7 cellular contexts compared by ENCODE assay signal in the genomic region with DNA sequence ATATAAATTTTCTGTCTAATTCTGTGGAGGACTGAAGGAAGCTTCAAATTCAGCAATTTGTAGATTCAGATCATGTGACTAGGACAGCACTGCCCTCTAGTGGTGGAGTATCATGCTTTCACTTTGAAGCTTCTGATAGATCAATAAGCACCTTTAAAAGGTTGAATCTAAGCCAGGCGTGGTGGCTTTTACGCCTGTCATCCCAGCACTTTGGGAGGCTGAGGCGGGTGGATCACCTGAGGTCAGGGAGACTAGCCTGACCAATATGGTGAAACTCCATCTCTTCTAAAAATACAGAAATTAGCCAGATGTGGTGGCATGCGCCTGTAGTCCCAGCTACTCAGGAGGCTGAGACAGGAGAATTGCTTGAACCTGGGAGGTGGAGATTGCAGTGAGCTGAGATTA. TPM values are rescaled to one million over a fixed set of nuclear protein-coding genes. Genes with fewer than 3 reads are reported as not detected.
DNase-seq lines count a peak whose midpoint lies in the region; ATAC-seq and TF ChIP-seq lines count a peak whose summit lies in the region.
"Not testable (repeated sequence)": the region's sequence is repeated elsewhere in the genome, so short reads cannot be mapped to it uniquely, and the experiment has no call there.

No MANE protein-coding gene starts in this region.

- H3K4me1 Mint-ChIP-seq in central memory CD8-positive, alpha-beta T cell = not testable (repeated sequence)
- H3K4me1 Mint-ChIP-seq in immature natural killer cell = peaks cover 10 to 11% of the 10 kb centered on the region in 2 donors

- not testable (repeated sequence) for H3K4me3 Mint-ChIP-seq in central memory CD8-positive, alpha-beta T cell; immature natural killer cell

- not testable (repeated sequence) for H3K79me2 ChIP-seq in OCI-LY3 (ENCODE audit: low read length)

- intact Hi-C loops in sigmoid colon (cut with DNase I) = loop anchor here (5.0 kb wide), 1 partner anchor 106 kb away; no protein-coding TSS in a partner anchor

- not testable (repeated sequence) for H3K4me1 ChIP-seq in OCI-LY3 (ENCODE audit: low read length)
- peaks cover 0 to 20% (median 7%) of the 10 kb centered on the region in 4 donors for H3K4me1 ChIP-seq in sigmoid colon

- WGBS in sigmoid colon, 2 donors = 37 to 66% methylated on average over 4 of the region's 4 CpGs

- H3K9me3 Mint-ChIP-seq in central memory CD8-positive, alpha-beta T cell; immature natural killer cell: not testable (repeated sequence)

- H3K9me3 ChIP-seq in OCI-LY3 (ENCODE audit: insufficient read depth, low read length); sigmoid colon: not testable (repeated sequence)

- not testable (repeated sequence) for H3K27ac Mint-ChIP-seq in central memory CD8-positive, alpha-beta T cell (ENCODE audit: low read depth); immature natural killer cell

- DNase-seq in GM06990 (ENCODE audit: extremely low read depth, insufficient read length) (peak; percentile 29), M059J (ENCODE audit: low read depth) (peak; percentile 63), immature natural killer cell (peak; percentile 51 to 54 (median 54))
- peak; percentile 15 to 16 for DNase-seq in activated CD4-positive, alpha-beta T cell treated with anti-CD3 and anti-CD28 coated beads, Interleukin-2, amount 50 U/mL, for 4 hours
- DNase-seq in central memory CD8-positive, alpha-beta T cell (ENCODE audit: low spot score in 2 of 2) = peak; percentile 14 to 22
- not testable (repeated sequence) for DNase-seq in sigmoid colon

- H2AFZ ChIP-seq in OCI-LY3 (ENCODE audit: low read depth, low read length) = not testable (repeated sequence)

- TF ChIP-seq EP300 in sigmoid colon (IDR thresholded peaks at IDR 0.05) = not testable (repeated sequence)

- H3K27me3 Mint-ChIP-seq in central memory CD8-positive, alpha-beta T cell = peaks cover 35% of the 10 kb centered on the region
- H3K27me3 Mint-ChIP-seq in immature natural killer cell (ENCODE audit: low read depth in 3 of 3) = not testable (repeated sequence)

- not testable (repeated sequence) for TF ChIP-seq POLR2A in sigmoid colon (IDR thresholded peaks at IDR 0.05)

- not testable (repeated sequence) for H4K20me1 ChIP-seq in OCI-LY3 (ENCODE audit: insufficient read depth, low read length)

- not testable (repeated sequence) for H3K4me3 ChIP-seq in GM06990 (replicated peaks; ENCODE audit: low read depth, low read length); OCI-LY3 (ENCODE audit: low read length); sigmoid colon

- TF ChIP-seq CTCF in GM06990 (IDR thresholded peaks at IDR 0.05; ENCODE audit: insufficient read depth, low read length, poor library complexity, severe bottlenecking) (peak; percentile 67), OCI-LY3 (IDR thresholded peaks at IDR 0.05; ENCODE audit: low read depth, low read length) (peak; percentile 69), sigmoid colon (IDR thresholded peaks at IDR 0.05) (peak in 3 of 4 experiments; percentile 56 to 68 (median 63))

- H3K36me3 Mint-ChIP-seq in central memory CD8-positive, alpha-beta T cell (ENCODE audit: insufficient read depth); immature natural killer cell: not testable (repeated sequence)

- peak overlapping the region; percentile 28; the same call in 1 of the 2 replicates for H3K4me2 ChIP-seq in OCI-LY3 (ENCODE audit: low read length)

- not testable (repeated sequence) for H3K27ac ChIP-seq in OCI-LY3 (ENCODE audit: low read length); sigmoid colon

- not testable (repeated sequence) for H3K9ac ChIP-seq in OCI-LY3 (ENCODE audit: low read length)

- H3K36me3 ChIP-seq in GM06990 (ENCODE audit: control insufficient read depth, insufficient read depth, low read length); OCI-LY3 (replicated peaks; ENCODE audit: low read depth, low read length); sigmoid colon: not testable (repeated sequence)

- H3K27me3 ChIP-seq in GM06990 (replicated peaks; ENCODE audit: control insufficient read depth, insufficient read depth, low read length); sigmoid colon: not testable (repeated sequence)
- H3K27me3 ChIP-seq in OCI-LY3 (ENCODE audit: low read depth, low read length) = peaks cover 33% of the 10 kb centered on the region

- ATAC-seq in central memory CD8-positive, alpha-beta T cell (replicated peaks; ENCODE audit: extremely low read depth, poor library complexity, severe bottlenecking) = peak; percentile 19

RNA-seq across cellular contexts. Expression of gene IGF2BP2, which starts 56.3 kb away (rescaled TPM):
- 59.1 and 72.0 TPM in 2 replicates for total RNA-seq in M059J (2014; rRNA removed; shearing (Covaris generic))
- polyA plus RNA-seq in immature natural killer cell (under 1 TPM; 0.42 to 0.86 (median 0.43) TPM), sigmoid colon (10 to 100 TPM; 18.6 to 20.7 (median 19.0) TPM)
- 10 to 100 TPM in 1 of 4 donors, 1 to 10 TPM in 3; 6.3 to 14.7 (median 7.1) TPM for total RNA-seq in sigmoid colon
